In the genomic region with DNA sequence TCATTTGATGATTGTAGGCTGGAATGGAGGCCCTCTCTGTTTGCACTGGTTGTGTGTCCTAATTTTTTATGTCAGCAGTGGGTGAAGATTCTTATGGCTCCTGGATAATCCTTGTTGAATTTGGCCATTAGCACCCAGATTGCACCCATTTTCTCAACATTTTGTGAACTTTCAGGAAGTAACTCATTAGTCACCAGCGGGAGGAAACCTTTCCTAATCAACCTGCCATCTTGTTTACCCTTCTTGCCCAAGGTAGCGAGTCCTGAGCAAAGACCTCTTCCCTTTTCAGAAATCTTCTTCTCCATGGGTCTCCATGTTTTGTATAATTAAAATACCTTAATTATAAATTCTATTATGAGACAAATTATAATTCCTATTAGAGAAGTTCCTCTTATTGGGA, we compare ENCODE assay signal across 18 cellular contexts.
"Had no signal": no experiment of that assay in that cellular context is flagged by ENCODE, and none has a peak within 500 bp of the region (broad histone marks: within the 10 kb centered on the region; RNA-seq: fewer than 3 reads in every experiment).

No MANE protein-coding gene starts in this region.

- H3K4me3 ChIP-seq: body of pancreas, coronary artery, esophagus squamous epithelium, left lung, right atrium auricular region, tibial nerve had no signal

- H3K27ac ChIP-seq: body of pancreas, coronary artery, esophagus squamous epithelium, right atrium auricular region, tibial nerve had no signal

- ATAC-seq: activated CD8-positive, alpha-beta T cell treated with anti-CD3 and anti-CD28 coated beads, Interleukin-2, amount 10 ng/mL, durations not matched to agents 7 days and 5 days; body of pancreas; left lung; natural killer cell treated with Interleukin-12 subunit alpha and Interleukin-12 subunit beta and Interleukin-15 and Interleukin-18, amount 100 ng/mL, for 72 hours; WTC11 had no signal

- H3K9me3 ChIP-seq: body of pancreas, esophagus squamous epithelium, left lung, right atrium auricular region, tibial nerve had no signal

- H3K4me1 ChIP-seq: esophagus squamous epithelium, right atrium auricular region, tibial nerve had no signal

- DNase-seq: activated CD4-positive, alpha-beta T cell treated with anti-CD3 and anti-CD28 coated beads for 48 hours; activated CD8-positive, alpha-beta memory T cell treated with anti-CD3 and anti-CD28 coated beads, Interleukin-2, amount 50 U/mL, for 4 hours; activated CD8-positive, alpha-beta T cell treated with anti-CD3 and anti-CD28 coated beads, Interleukin-2, amount 10 ng/mL, durations not matched to agents 7 days and 5 days; activated naive CD8-positive, alpha-beta T cell treated with anti-CD3 and anti-CD28 coated beads for 36 hours; amygdala; body of pancreas; esophagus squamous epithelium; hippocampal formation; left lung; nucleus accumbens; stimulated activated CD4-positive, alpha-beta T cell treated with anti-CD3 and anti-CD28 coated beads, Interleukin-15, amount 100 ng/mL, for 24 hours; stimulated activated CD4-positive, alpha-beta T cell treated with anti-CD3 and anti-CD28 coated beads, Interleukin-4, amount 100 ng/mL, for 1 hour; stimulated activated naive CD4-positive, alpha-beta T cell had no signal

- H3K27me3 ChIP-seq: body of pancreas, esophagus squamous epithelium, left lung, right atrium auricular region, tibial nerve had no signal
